In the genomic region with DNA sequence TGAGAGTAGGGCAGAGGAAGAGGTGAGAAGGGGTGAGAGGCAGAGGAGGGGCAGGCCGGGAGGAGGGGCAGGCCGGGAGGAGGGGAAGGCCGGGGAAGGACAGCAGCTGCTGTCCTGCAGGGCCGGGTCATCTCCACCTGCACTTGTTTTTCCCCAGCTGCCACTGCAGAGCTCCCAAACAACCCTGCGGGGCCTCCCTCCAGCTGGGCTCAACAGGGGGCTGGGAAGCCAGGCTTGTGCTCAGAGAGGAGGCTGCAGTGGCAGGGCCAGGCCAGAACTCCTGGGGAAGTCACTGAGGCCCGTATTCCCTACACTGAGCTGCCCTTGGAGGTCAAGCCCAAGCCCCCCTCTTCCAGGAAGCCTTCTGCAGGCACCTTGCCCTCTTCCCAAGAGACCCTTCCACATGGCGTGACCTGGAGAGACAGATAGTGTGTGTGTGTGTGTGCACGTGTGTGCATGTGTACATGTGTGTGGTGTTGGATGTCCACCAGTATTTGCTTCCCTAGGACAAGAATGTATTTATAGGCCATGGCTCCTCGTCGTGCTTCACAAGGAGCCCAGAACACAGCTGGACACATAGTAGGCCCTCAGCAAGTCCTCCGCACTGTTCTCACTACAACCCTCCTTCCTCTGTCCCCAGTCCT, we compare ENCODE assay signal across 19 cellular contexts. TPM values are rescaled to one million over a fixed set of nuclear protein-coding genes. Genes with fewer than 3 reads are reported as not detected.
DNase-seq lines count a peak whose midpoint lies in the region; ATAC-seq and TF ChIP-seq lines count a peak whose summit lies in the region.
"Had no signal": no experiment of that assay in that cellular context is flagged by ENCODE, and none has a peak within 500 bp of the region (broad histone marks: within the 10 kb centered on the region; RNA-seq: fewer than 3 reads in every experiment).

No MANE protein-coding gene starts in this region.

- H4K20me1 ChIP-seq in neural progenitor cell (ENCODE audit: low read depth) = no peaks in the 10 kb centered on the region

- H3K4me1 Mint-ChIP-seq in neural progenitor cell = peaks cover 19% of the 10 kb centered on the region
- H3K4me1 Mint-ChIP-seq: B cell had no signal

- H3K27ac ChIP-seq in body of pancreas (peak overlapping the region; percentile 28 to 78 (median 59)), neural progenitor cell (no peak overlapping the region)
- H3K27ac ChIP-seq: right atrium auricular region, thoracic aorta had no signal

- TF ChIP-seq POLR2A in body of pancreas (IDR thresholded peaks at IDR 0.05) = no peak

- peaks cover under 1% of the 10 kb centered on the region for H3K9me3 Mint-ChIP-seq in neural progenitor cell

- no peak overlapping the region for H3K9ac ChIP-seq in neural progenitor cell

- no peak for ATAC-seq in body of pancreas

- TF ChIP-seq CTCF in body of pancreas (IDR thresholded peaks at IDR 0.05) (no peak), neural progenitor cell (IDR thresholded peaks at IDR 0.05) (no peak)

- H3K4me1 ChIP-seq in body of pancreas = peaks cover 13% of the 10 kb centered on the region
- H3K4me1 ChIP-seq in neural progenitor cell = peaks cover 10% of the 10 kb centered on the region
- H3K4me1 ChIP-seq: right atrium auricular region had no signal

- DNase-seq in DMS53 treated with DMSO at 0.1 percent for 48 hours (lab: John Stamatoyannopoulos, UW; ENCODE audit: unreplicated experiment) = peak; percentile 40
- DNase-seq in NCI-H146 treated with DMSO at 0.1 percent for 48 hours (lab: John Stamatoyannopoulos, UW; ENCODE audit: unreplicated experiment) = peak; percentile 77
- DNase-seq in body of pancreas = no peak
- DNase-seq in neural progenitor cell (ENCODE audit: low spot score) = no peak
- DNase-seq in SIG-M5 (lab: John Stamatoyannopoulos, UW) = no peak
- DNase-seq in stimulated activated CD4-positive, alpha-beta T cell treated with anti-CD3 and anti-CD28 coated beads, Interleukin-2, amount 100 ng/mL, for 24 hours = no peak
- DNase-seq in NOMO-1 treated with DMSO at 0.1 percent for 48 hours (lab: John Stamatoyannopoulos, UW; ENCODE audit: unreplicated experiment) = no peak
- no peak for DNase-seq in NCI-H1930 (lab: John Stamatoyannopoulos, UW)
- DNase-seq: central memory CD4-positive, alpha-beta T cell; NCI-H1436; NCI-H748 treated with DMSO at 0.1 percent for 48 hours; stimulated activated CD4-positive, alpha-beta T cell treated with anti-CD3 and anti-CD28 coated beads, Interleukin-2, amount 100 ng/mL, for 48 hours; stimulated activated CD8-positive, alpha-beta memory T cell treated with anti-CD3 and anti-CD28 coated beads, Interleukin-4, amount 100 ng/mL, for 48 hours had no signal

- no peaks in the 10 kb centered on the region for H3F3A ChIP-seq in neural progenitor cell (ENCODE audit: low read depth)

- H3K27me3 Mint-ChIP-seq in neural progenitor cell (ENCODE audit: insufficient read depth, low read depth) = peaks cover 6% of the 10 kb centered on the region

- no peak overlapping the region for H3K4me3 Mint-ChIP-seq in neural progenitor cell
- H3K4me3 Mint-ChIP-seq: activated naive CD8-positive, alpha-beta T cell; B cell had no signal

- H3K79me2 ChIP-seq in neural progenitor cell (ENCODE audit: low read depth) = no peaks in the 10 kb centered on the region

- no peaks in the 10 kb centered on the region for H3K9me3 ChIP-seq in body of pancreas
- no peaks in the 10 kb centered on the region for H3K9me3 ChIP-seq in neural progenitor cell (ENCODE audit: low read depth)
- H3K9me3 ChIP-seq: right atrium auricular region, thoracic aorta had no signal

- H3K27ac Mint-ChIP-seq in neural progenitor cell = peak overlapping the region; percentile 15
- H3K27ac Mint-ChIP-seq: activated naive CD8-positive, alpha-beta T cell; B cell had no signal

- H3K4me3 ChIP-seq in body of pancreas = no peak overlapping the region
- no peak overlapping the region for H3K4me3 ChIP-seq in neural progenitor cell
- H3K4me3 ChIP-seq: lung, right atrium auricular region, thoracic aorta had no signal

- no peaks in the 10 kb centered on the region for H3K36me3 Mint-ChIP-seq in neural progenitor cell

- WGBS in body of pancreas, 2 donors = 75 to 86% methylated on average over 7 to 11 of the region's 11 CpGs

- intact Hi-C loops in body of pancreas (cut with DNase I) = no loop called here

- H3K4me2 ChIP-seq in neural progenitor cell = peak overlapping the region; percentile 35

- H3K36me3 ChIP-seq in body of pancreas (replicated peaks in 1 of 2; ENCODE audit: insufficient read depth in 1 of 2, low read depth in 2 of 2) (no peaks in the 10 kb centered on the region), neural progenitor cell (no peaks in the 10 kb centered on the region)
- H3K36me3 ChIP-seq: right atrium auricular region, thoracic aorta had no signal

- H3K27me3 ChIP-seq in body of pancreas (no peaks in the 10 kb centered on the region), neural progenitor cell (peaks cover 24% of the 10 kb centered on the region)
- H3K27me3 ChIP-seq: right atrium auricular region had no signal

- no peak overlapping the region for H2AFZ ChIP-seq in neural progenitor cell (replicated peaks)

RNA-seq across cellular contexts. Expression of gene ATP6V1B1, which starts 13.0 kb away (rescaled TPM):
- total RNA-seq in body of pancreas (10 to 100 TPM in 1 of 2 donors, 1 to 10 TPM in 1; 9.9 to 17.9 TPM), neural progenitor cell (ENCODE audit: low replicate concordance) (0.99 and 1.1 TPM in 2 replicates)
- total RNA-seq: B cell, fibroblast of villous mesenchyme, right atrium auricular region had no signal

RNA-seq across cellular contexts. Expression of gene VAX2, which starts 22.3 kb away (rescaled TPM):
- total RNA-seq in body of pancreas (10 to 100 TPM in 1 of 2 donors, under 1 TPM in 1; 0.78 to 10.9 TPM), neural progenitor cell (ENCODE audit: low replicate concordance) (0.62 and 2.1 TPM in 2 replicates)
- total RNA-seq: B cell had no signal

RNA-seq across cellular contexts. Expression of gene ANKRD53, which starts 55.7 kb away (rescaled TPM):
- total RNA-seq in body of pancreas = 10 to 100 TPM in 1 of 2 donors, 1 to 10 TPM in 1; 4.7 to 10.2 TPM
- 0.06 TPM in 1 of 2 replicates, not detected in the other for total RNA-seq in neural progenitor cell (ENCODE audit: low replicate concordance)

Comparison
In these comparisons a context has a peak if more than half of its experiments do, and no peak if none do; other contexts are left out.
1. DNase-seq: peak in DMS53 treated with DMSO at 0.1 percent for 48 hours (single experiment) and NCI-H146 treated with DMSO at 0.1 percent for 48 hours (single experiment); none in body of pancreas (0 of 4), neural progenitor cell (single experiment), SIG-M5 (single experiment), stimulated activated CD4-positive, alpha-beta T cell treated with anti-CD3 and anti-CD28 coated beads, Interleukin-2, amount 100 ng/mL, for 24 hours (0 of 2), NOMO-1 treated with DMSO at 0.1 percent for 48 hours (single experiment) and NCI-H1930 (0 of 2).